16 cellular contexts compared by ENCODE assay signal in genomic region chr7:1906988-1907745, GRCh38.
A peak's percentile ranks its signal among the peaks of the same experiment; 100 is the strongest.
DNase-seq lines count a peak whose midpoint lies in the region; ATAC-seq, FAIRE-seq and TF ChIP-seq lines count a peak whose summit lies in the region.
"Had no signal": no experiment of that assay in that cellular context is flagged by ENCODE, and none has a peak within 500 bp of the region (broad histone marks: within the 10 kb centered on the region; RNA-seq: fewer than 3 reads in every experiment).

No MANE protein-coding gene starts in this region.

- DNase-seq in right cardiac atrium (peak in 2 of 3 donors; percentile 15 to 47), left ventricle myocardium inferior (no peak), K562 (ENCODE audit: extremely low read depth in 1 of 4, low spot score in 3 of 4) (no peak), neuronal stem cell (ENCODE audit: low spot score) (no peak), 8988T (no peak)
- no peak for DNase-seq in activated naive CD8-positive, alpha-beta T cell treated with anti-CD3 and anti-CD28 coated beads, Interleukin-2, amount 50 U/mL, for 24 hours
- DNase-seq: AML-193, Calu3, DMS79 treated with DMSO at 0.1 percent for 48 hours, GF-D8, HCEC 1CT had no signal

- ATAC-seq in right cardiac atrium (no peak), K562 (no peak)
- ATAC-seq in activated naive CD8-positive, alpha-beta T cell treated with anti-CD3 and anti-CD28 coated beads, Interleukin-2, amount 50 U/mL, for 24 hours, result no peak
- ATAC-seq: A549 had no signal

- H3K79me1 ChIP-seq in neuronal stem cell (ENCODE audit: low read depth, low read length), result peaks cover 5% of the 10 kb centered on the region

- CTCF ChIA-PET in K562 (lab: Yijun Ruan, JAX; ENCODE audit: low intra/inter-chr PET ratio), result no interaction called here

- H4K20me1 ChIP-seq in K562 (replicated peaks; ENCODE audit: control insufficient read depth, insufficient read depth, low read length), result no peaks in the 10 kb centered on the region

- H3K4ac ChIP-seq in neuronal stem cell (ENCODE audit: low read length), result no peak overlapping the region

- TF ChIP-seq RAD21 in K562 (CRISPR knock-in tag; conservative IDR thresholded peaks at IDR 0.05 in 1 of 2, IDR thresholded peaks at IDR 0.05 in 1 of 2), result no peak

- no peaks in the 10 kb centered on the region for H3K36me3 ChIP-seq in left ventricle myocardium inferior
- no peaks in the 10 kb centered on the region for H3K36me3 ChIP-seq in K562 (ENCODE audit: control insufficient read depth, insufficient read depth, low read length)
- no peaks in the 10 kb centered on the region for H3K36me3 ChIP-seq in neuronal stem cell (replicated peaks in 1 of 2; ENCODE audit: control insufficient read depth in 2 of 2, insufficient read depth in 2 of 2, low read length in 2 of 2)

- no peak for TF ChIP-seq EP300 in K562 (IDR thresholded peaks at IDR 0.05; ENCODE audit: low read length)

- no peaks in the 10 kb centered on the region for H3K9me3 Mint-ChIP-seq in activated naive CD8-positive, alpha-beta T cell treated with anti-CD3 and anti-CD28 coated beads, Interleukin-2, amount 50 U/mL, for 24 hours
- H3K9me3 Mint-ChIP-seq: CD8-positive, alpha-beta T cell had no signal

- H2BK120ac ChIP-seq in neuronal stem cell (ENCODE audit: low read depth, low read length), result peak overlapping the region; percentile 31

- H3K36me3 Mint-ChIP-seq in activated naive CD8-positive, alpha-beta T cell treated with anti-CD3 and anti-CD28 coated beads, Interleukin-2, amount 50 U/mL, for 24 hours (ENCODE audit: low read depth), result no peaks in the 10 kb centered on the region

- H3K14ac ChIP-seq in neuronal stem cell (ENCODE audit: low read length), result peak overlapping the region; percentile 8

- H3K27ac ChIP-seq in right cardiac atrium (ENCODE audit: low read length) (no peak overlapping the region), left ventricle myocardium inferior (replicated peaks) (no peak overlapping the region), K562 (ENCODE audit: extremely low read depth, low read depth, low read length) (no peak overlapping the region), neuronal stem cell (replicated peaks; ENCODE audit: low read length) (no peak overlapping the region)
- H3K27ac ChIP-seq: A549, C4-2B had no signal

- H4K8ac ChIP-seq in neuronal stem cell (ENCODE audit: low read depth, low read length), result no peak overlapping the region

- H3K9ac ChIP-seq in K562 (ENCODE audit: insufficient read depth in 1 of 2, low read depth in 2 of 2, low read length in 2 of 2), result no peak overlapping the region
- H3K9ac ChIP-seq in neuronal stem cell (ENCODE audit: low read depth, low read length, poor library complexity), result no peak overlapping the region

- no peak overlapping the region for H3K4me3 ChIP-seq in right cardiac atrium (ENCODE audit: low read length)
- no peak overlapping the region for H3K4me3 ChIP-seq in left ventricle myocardium inferior
- H3K4me3 ChIP-seq in K562, result no peak overlapping the region
- no peak overlapping the region for H3K4me3 ChIP-seq in neuronal stem cell (ENCODE audit: low read length in 2 of 2)
- H3K4me3 ChIP-seq: A549 had no signal

- no peak for TF ChIP-seq POLR2A in K562 (conservative IDR thresholded peaks at IDR 0.05)

- H3K9me3 ChIP-seq in right cardiac atrium (ENCODE audit: control insufficient read depth, low read length) (no peaks in the 10 kb centered on the region), left ventricle myocardium inferior (replicated peaks) (no peaks in the 10 kb centered on the region), K562 (replicated peaks; ENCODE audit: control insufficient read depth, insufficient read depth, low read depth, low read length) (no peaks in the 10 kb centered on the region), neuronal stem cell (replicated peaks in 1 of 2; ENCODE audit: control insufficient read depth in 2 of 2, insufficient read depth in 1 of 2, low read depth in 1 of 2, low read length in 2 of 2) (no peaks in the 10 kb centered on the region)
- H3K9me3 ChIP-seq: A549 had no signal

- H3K18ac ChIP-seq in neuronal stem cell (ENCODE audit: low read length), result peak overlapping the region; percentile 64

- H3K27me3 ChIP-seq in right cardiac atrium (ENCODE audit: control insufficient read depth, insufficient read depth), result no peaks in the 10 kb centered on the region
- no peaks in the 10 kb centered on the region for H3K27me3 ChIP-seq in left ventricle myocardium inferior (ENCODE audit: low read depth)
- no peaks in the 10 kb centered on the region for H3K27me3 ChIP-seq in K562 (ENCODE audit: control insufficient read depth in 2 of 2, insufficient read depth in 2 of 2, low read length in 2 of 2)
- no peaks in the 10 kb centered on the region for H3K27me3 ChIP-seq in neuronal stem cell (ENCODE audit: control insufficient read depth in 3 of 3, insufficient read depth in 3 of 3, low read depth in 1 of 3, low read length in 3 of 3)

- no peak overlapping the region for H2BK5ac ChIP-seq in neuronal stem cell (ENCODE audit: low read length)

- H2AFZ ChIP-seq in K562 (ENCODE audit: low read depth, low read length), result no peak overlapping the region
- no peak overlapping the region for H2AFZ ChIP-seq in neuronal stem cell (ENCODE audit: low read length)

- H2BK12ac ChIP-seq in neuronal stem cell (ENCODE audit: low read length), result no peak overlapping the region

- H3K4me2 ChIP-seq in K562 (ENCODE audit: insufficient read depth, low read length) (no peak overlapping the region), neuronal stem cell (ENCODE audit: insufficient read depth, low read length, poor library complexity, severe bottlenecking) (no peak overlapping the region)
- H3K4me2 ChIP-seq: A549 had no signal

- no peaks in the 10 kb centered on the region for H3K79me2 ChIP-seq in K562 (ENCODE audit: control insufficient read depth, insufficient read depth, low read length)

- no peaks in the 10 kb centered on the region for H3K9me1 ChIP-seq in K562 (ENCODE audit: control insufficient read depth, insufficient read depth, low read length)

- BruUV-seq in K562 (replicated peaks; lab: Mats Ljungman, UMichigan), result no TSS peak

- H2AK5ac ChIP-seq in neuronal stem cell (ENCODE audit: low read depth, low read length), result no peak overlapping the region

- H2BK15ac ChIP-seq in neuronal stem cell (ENCODE audit: low read length), result no peak overlapping the region

- WGBS in right cardiac atrium, result 93% methylated on average over 25 of the region's 25 CpGs
- WGBS in K562 (ENCODE audit: insufficient coverage, low coverage, missing lambda C conversion rate), result 86% methylated on average over 23 of the region's 25 CpGs
- WGBS in neuronal stem cell (ENCODE audit: extremely low coverage in 2 of 2, insufficient read length in 2 of 2, insufficient replicate concordance in 1 of 2), 2 donors, result no CpG with 5 or more reads among the region's 25 CpGs

- peak overlapping the region; percentile 90 for H3K23ac ChIP-seq in neuronal stem cell (ENCODE audit: low read depth, low read length, poor library complexity)

- no peaks in the 10 kb centered on the region for H3K4me1 ChIP-seq in right cardiac atrium (ENCODE audit: control insufficient read depth, insufficient read depth, low read length)
- no peaks in the 10 kb centered on the region for H3K4me1 ChIP-seq in left ventricle myocardium inferior
- H3K4me1 ChIP-seq in K562 (replicated peaks in 1 of 2; ENCODE audit: control insufficient read depth in 2 of 2, insufficient read depth in 2 of 2, low read length in 2 of 2), result peaks cover 0 to 37% of the 10 kb centered on the region in 2 experiments; a peak in 2 of 5 replicates
- no peaks in the 10 kb centered on the region for H3K4me1 ChIP-seq in neuronal stem cell (ENCODE audit: control insufficient read depth in 2 of 2, insufficient read depth in 1 of 2, low read depth in 1 of 2, low read length in 2 of 2)
- H3K4me1 ChIP-seq: A549 had no signal

- POLR2A ChIA-PET in K562 (lab: Yijun Ruan, JAX), result interaction anchor here (0.6 kb wide), 1 partner anchor 184 kb away, joined by 3 read pairs; no protein-coding TSS in a partner anchor

- no peak for FAIRE-seq in K562 (lab: Jason Lieb, UNC)
- FAIRE-seq: A549, GM19239, H1 had no signal

- H4K91ac ChIP-seq in neuronal stem cell (ENCODE audit: low read depth, low read length, poor library complexity), result no peak overlapping the region

- TF ChIP-seq CTCF in left ventricle myocardium inferior (IDR thresholded peaks at IDR 0.05; ENCODE audit: borderline replicate concordance) (no peak), K562 (IDR thresholded peaks at IDR 0.05 in 2 of 3, conservative IDR thresholded peaks at IDR 0.05 in 1 of 3; ENCODE audit: insufficient read depth in 2 of 3, low read depth in 1 of 3, low read length in 3 of 3) (no peak)

- H3K4me3 Mint-ChIP-seq in activated naive CD8-positive, alpha-beta T cell treated with anti-CD3 and anti-CD28 coated beads, Interleukin-2, amount 50 U/mL, for 24 hours, result no peak overlapping the region
- H3K4me3 Mint-ChIP-seq: CD8-positive, alpha-beta T cell had no signal

- H3K27me3 Mint-ChIP-seq in activated naive CD8-positive, alpha-beta T cell treated with anti-CD3 and anti-CD28 coated beads, Interleukin-2, amount 50 U/mL, for 24 hours, result no peaks in the 10 kb centered on the region

- in situ Hi-C loops in K562 (cut with MboI), result no loop called here

- no peak overlapping the region for H3K27ac Mint-ChIP-seq in activated naive CD8-positive, alpha-beta T cell treated with anti-CD3 and anti-CD28 coated beads, Interleukin-2, amount 50 U/mL, for 24 hours

- intact Hi-C loops in right cardiac atrium (cut with DNase I), result no loop called here
- intact Hi-C loops in left ventricle myocardium inferior (cut with micrococcal nuclease), result no loop called here
- intact Hi-C loops in K562 (cut with micrococcal nuclease), result no loop called here

- H3K4me1 Mint-ChIP-seq in activated naive CD8-positive, alpha-beta T cell treated with anti-CD3 and anti-CD28 coated beads, Interleukin-2, amount 50 U/mL, for 24 hours, result no peaks in the 10 kb centered on the region

TF ChIP-seq in K562, 482 proteins besides CTCF, POLR2A, EP300 and RAD21:
- TF ChIP-seq POLR2G (IDR thresholded peaks at IDR 0.05; ENCODE audit: low read depth, low read length) (no peak), EHMT2 (IDR thresholded peaks at IDR 0.05) (no peak), RBM22 (IDR thresholded peaks at IDR 0.05; ENCODE audit: low read depth, low read length, poor library complexity, severe bottlenecking) (peak; percentile 7), ZNF239 (CRISPR knock-in tag; IDR thresholded peaks at IDR 0.05) (no peak)

Comparison
In these comparisons a context has a peak if more than half of its experiments do, and no peak if none do; other contexts are left out.
1. DNase-seq: peak in right cardiac atrium (2 of 3); none in left ventricle myocardium inferior (single experiment), K562 (0 of 4), neuronal stem cell (single experiment), 8988T (single experiment) and activated naive CD8-positive, alpha-beta T cell treated with anti-CD3 and anti-CD28 coated beads, Interleukin-2, amount 50 U/mL, for 24 hours (single experiment).